In genomic region chr9:128455849-128456612, GRCh38 we compare ENCODE assay signal across 8 cellular contexts. TPM values are rescaled to one million over a fixed set of nuclear protein-coding genes. Genes with fewer than 3 reads are reported as not detected.
DNase-seq lines count a peak whose midpoint lies in the region; ATAC-seq, FAIRE-seq and TF ChIP-seq lines count a peak whose summit lies in the region.

Gene ODF2 (plus strand): TSS chr9:128456006. CDS start chr9:128456092, 86 bp downstream.

- peaks cover 14% of the 10 kb centered on the region for H3K4me1 Mint-ChIP-seq in T-helper 2 cell treated with Interferon-gamma antibody and Interleukin-4, amounts not matched to agents 5 μg/mL and 100 μg/mL, for 36 hours (ENCODE audit: low read depth)

- H3K4me3 ChIP-seq in ascending aorta (peak within 1 kb of the TSS; percentile 71 to 90), right cardiac atrium (ENCODE audit: low read length) (peak within 1 kb of the TSS; percentile 65), uterus (peak within 1 kb of the TSS; percentile 76 to 78)

- H3K36me3 Mint-ChIP-seq in T-helper 2 cell treated with Interferon-gamma antibody and Interleukin-4, amounts not matched to agents 5 μg/mL and 100 μg/mL, for 36 hours (ENCODE audit: low read depth) = peaks cover 7% of the 10 kb centered on the region

- under 1% methylated on average over 82 of the region's 82 CpGs for WGBS in right cardiac atrium

- H3K36me3 ChIP-seq in ascending aorta (peaks cover 12 to 13% of the 10 kb centered on the region in 2 donors), uterus (no peaks in the 10 kb centered on the region)

- ATAC-seq in HG02973 (IDR thresholded peaks at IDR 0.05; ENCODE audit: unreplicated experiment) = peak; percentile 84
- ATAC-seq in right cardiac atrium = peak; percentile 96 to 97

- peak; percentile 94 for FAIRE-seq in GM18507 (lab: Jason Lieb, UNC)

- DNase-seq in GM18507 (ENCODE audit: extremely low spot score, insufficient read length, low read depth) (peak; percentile 99), NCI-H2029 (lab: John Stamatoyannopoulos, UW) (peak; percentile 97), ascending aorta (ENCODE audit: low spot score in 2 of 2) (peak; percentile 87 to 98), right cardiac atrium (peak; percentile 98 to 99 (median 99)), putamen (ENCODE audit: low spot score) (peak; percentile 96), uterus (peak; percentile 97 to 98)
- DNase-seq in T-helper 2 cell treated with Interferon-gamma antibody and Interleukin-4, amounts not matched to agents 5 μg/mL and 100 μg/mL, for 36 hours (ENCODE audit: low spot score) = peak; percentile 98

- H3K4me1 ChIP-seq in ascending aorta (peaks cover 0 to 8% of the 10 kb centered on the region in 2 donors), right cardiac atrium (ENCODE audit: control insufficient read depth, insufficient read depth, low read length) (peaks cover 3% of the 10 kb centered on the region), uterus (no peaks in the 10 kb centered on the region)

- H3K9me3 Mint-ChIP-seq in T-helper 2 cell treated with Interferon-gamma antibody and Interleukin-4, amounts not matched to agents 5 μg/mL and 100 μg/mL, for 36 hours = no peaks in the 10 kb centered on the region

- intact Hi-C loops in ascending aorta (cut with DNase I) (loop anchor here (1.0 to 5.0 kb wide), 7 partner anchors 17 to 179 kb away; partner anchors contain the start of genes CERCAM, COQ4, GLE1 and GOLGA2), right cardiac atrium (cut with DNase I) (no loop called here), uterus (cut with DNase I; ENCODE audit: low total_unique reads) (no loop called here)

- TF ChIP-seq POLR2A in uterus (IDR thresholded peaks at IDR 0.05) = peak; percentile 50 to 60

- peaks cover 2% of the 10 kb centered on the region for H3K27me3 Mint-ChIP-seq in T-helper 2 cell treated with Interferon-gamma antibody and Interleukin-4, amounts not matched to agents 5 μg/mL and 100 μg/mL, for 36 hours (ENCODE audit: low read depth)

- TF ChIP-seq CTCF in ascending aorta (IDR thresholded peaks at IDR 0.05) = no peak
- peak in 1 of 4 experiments; percentile 11 for TF ChIP-seq CTCF in uterus (IDR thresholded peaks at IDR 0.05)

- H3K27me3 ChIP-seq in ascending aorta = no peaks in the 10 kb centered on the region
- H3K27me3 ChIP-seq in right cardiac atrium (ENCODE audit: control insufficient read depth, insufficient read depth) = no peaks in the 10 kb centered on the region
- no peaks in the 10 kb centered on the region for H3K27me3 ChIP-seq in uterus

- no peaks in the 10 kb centered on the region for H3K9me3 ChIP-seq in ascending aorta
- H3K9me3 ChIP-seq in right cardiac atrium (ENCODE audit: control insufficient read depth, low read length) = no peaks in the 10 kb centered on the region
- H3K9me3 ChIP-seq in uterus = no peaks in the 10 kb centered on the region

- H3K4me3 Mint-ChIP-seq in T-helper 2 cell treated with Interferon-gamma antibody and Interleukin-4, amounts not matched to agents 5 μg/mL and 100 μg/mL, for 36 hours = peak within 1 kb of the TSS; percentile 84

- H3K27ac Mint-ChIP-seq in T-helper 2 cell treated with Interferon-gamma antibody and Interleukin-4, amounts not matched to agents 5 μg/mL and 100 μg/mL, for 36 hours = peak within 1 kb of the TSS; percentile 95

- H3K27ac ChIP-seq in ascending aorta (peak within 1 kb of the TSS; percentile 87 to 89), right cardiac atrium (ENCODE audit: low read length) (peak within 1 kb of the TSS; percentile 55), uterus (peak within 1 kb of the TSS; percentile 36 to 86)

RNA-seq across cellular contexts. Expression of gene ODF2, which starts in this region (rescaled TPM):
- total RNA-seq in ascending aorta = 26.9 TPM
- total RNA-seq in right cardiac atrium = 10 to 100 TPM; 13.8 to 15.4 (median 14.4) TPM
- 9.6 TPM for polyA plus RNA-seq in right cardiac atrium
- total RNA-seq in uterus = 10 to 100 TPM; 14.4 to 37.3 (median 25.9) TPM

Comparison
In these comparisons a context has a peak if more than half of its experiments do, and no peak if none do; other contexts are left out.
1. Peak in every context shown above with its lines: DNase-seq, ATAC-seq, H3K4me3 ChIP-seq and H3K27ac ChIP-seq.